ENCODE assay signal across 26 cellular contexts in the genomic region with DNA sequence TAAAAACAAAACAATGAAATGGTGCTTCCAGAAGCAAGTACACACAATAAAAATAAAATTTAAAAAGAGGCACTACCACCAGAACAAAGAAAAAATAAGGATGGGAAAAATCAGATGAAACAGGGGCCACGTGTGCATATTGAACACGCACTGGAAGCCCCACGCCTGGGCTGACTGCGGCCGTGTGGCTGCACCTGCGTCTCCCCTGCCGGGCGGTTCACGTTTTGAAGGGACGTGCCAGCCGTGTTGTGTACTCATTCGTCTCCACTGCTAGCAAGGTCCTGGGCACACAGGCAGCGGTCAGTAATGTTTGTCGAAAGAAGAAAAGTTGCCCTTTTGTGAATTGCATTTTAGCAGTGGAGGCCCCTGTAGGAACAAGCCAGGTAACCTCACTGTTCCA.
DNase-seq lines count a peak whose midpoint lies in the region; FAIRE-seq and TF ChIP-seq lines count a peak whose summit lies in the region.
"Had no signal": no experiment of that assay in that cellular context is flagged by ENCODE, and none has a peak within 500 bp of the region (broad histone marks: within the 10 kb centered on the region; RNA-seq: fewer than 3 reads in every experiment).

No MANE protein-coding gene starts in this region.

- FAIRE-seq in H1 (lab: Jason Lieb, UNC): no peak
- FAIRE-seq: A204.1, GM12878, GM12892, GM18507 had no signal

- POLR2A ChIA-PET in H1 (lab: Charles Lee; ENCODE audit: partially characterized antibody): no interaction called here

- H3K27me3 Mint-ChIP-seq in activated CD4-positive, alpha-beta T cell treated with anti-CD3 and anti-CD28 coated beads, Interleukin-2, amount 10 ng/mL, durations not matched to agents 24 days and 14 days: no peaks in the 10 kb centered on the region
- no peaks in the 10 kb centered on the region for H3K27me3 Mint-ChIP-seq in activated naive CD4-positive, alpha-beta T cell treated with anti-CD3 and anti-CD28 coated beads for 36 hours (ENCODE audit: low read depth)
- H3K27me3 Mint-ChIP-seq: CD4-positive, alpha-beta memory T cell; CD8-positive, alpha-beta memory T cell had no signal

- DNase-seq in activated CD4-positive, alpha-beta T cell treated with anti-CD3 and anti-CD28 coated beads, Interleukin-2, amount 10 ng/mL, durations not matched to agents 24 days and 14 days: peak; percentile 23
- no peak for DNase-seq in activated CD4-positive, alpha-beta T cell treated with anti-CD3 and anti-CD28 coated beads, Interleukin-2, amount 50 U/mL, for 1 hour
- DNase-seq in H1 (ENCODE audit: low read depth in 1 of 2, low spot score in 2 of 2) (no peak), spleen (no peak)
- DNase-seq in activated naive CD4-positive, alpha-beta T cell treated with anti-CD3 and anti-CD28 coated beads for 36 hours: no peak
- DNase-seq: 8988T; ACHN; BE2C; C1 segment of cervical spinal cord; CD4-positive, alpha-beta memory T cell; CD4-positive, CD25-positive, alpha-beta regulatory T cell; CD8-positive, alpha-beta memory T cell; COR-L47; DMS 273 treated with DMSO at 0.1 percent for 48 hours; DMS153; DMS53; DMS79; DND-41; EL; GDM1 had no signal

- no peak overlapping the region for H2BK20ac ChIP-seq in H1 (ENCODE audit: low read length)

- H4K5ac ChIP-seq in H1 (ENCODE audit: insufficient read length, low read depth, low read length): no peak overlapping the region

- intact Hi-C loops in activated CD4-positive, alpha-beta T cell treated with anti-CD3 and anti-CD28 coated beads, Interleukin-2, amount 10 ng/mL, durations not matched to agents 24 days and 14 days (cut with micrococcal nuclease): no loop called here
- intact Hi-C loops in activated naive CD4-positive, alpha-beta T cell treated with anti-CD3 and anti-CD28 coated beads for 36 hours (cut with micrococcal nuclease): loop anchor here (5.0 kb wide), 1 partner anchor 772 kb away; no protein-coding TSS in a partner anchor
- intact Hi-C loops in spleen (cut with DNase I; ENCODE audit: low total_unique reads): no loop called here

- H3K27ac ChIP-seq in H1 (ENCODE audit: low read depth, low read length) (no peak overlapping the region), spleen (no peak overlapping the region)
- H3K27ac ChIP-seq: BLaER1 had no signal

- 89% methylated on average over 14 of the region's 14 CpGs; no CpG with 5 or more reads in 1 of the 2 experiments for WGBS in H1 (ENCODE audit: extremely low coverage in 1 of 2, insufficient coverage in 1 of 2, insufficient read length in 1 of 2, insufficient replicate concordance in 2 of 2, low coverage in 1 of 2, low lambda C conversion rate in 2 of 2, missing lambda C conversion rate in 1 of 2), 2 experiments
- 85 to 92% (median 88%) methylated on average over 14 of the region's 14 CpGs for WGBS in spleen, 5 donors

- no peaks in the 10 kb centered on the region for H4K20me1 ChIP-seq in H1 (replicated peaks in 1 of 2; ENCODE audit: control insufficient read depth in 1 of 2, insufficient read depth in 2 of 2, low read length in 2 of 2)
- H4K20me1 ChIP-seq: BLaER1 had no signal

- H2AFZ ChIP-seq in H1 (ENCODE audit: low read length): no peak overlapping the region

- no peak for TF ChIP-seq POLR2A in H1 (IDR thresholded peaks at IDR 0.05; ENCODE audit: control extremely low read depth in 1 of 2, low read depth in 2 of 2, low read length in 2 of 2)
- TF ChIP-seq POLR2A in spleen (IDR thresholded peaks at IDR 0.05): no peak

- no peaks in the 10 kb centered on the region for H3K27me3 ChIP-seq in H1 (replicated peaks in 1 of 4; ENCODE audit: control insufficient read depth in 3 of 4, extremely low read depth in 1 of 4, insufficient read depth in 3 of 4, low read length in 3 of 4)
- peaks cover 0 to 26% (median 0%) of the 10 kb centered on the region in 7 donors for H3K27me3 ChIP-seq in spleen (replicated peaks in 1 of 7)
- H3K27me3 ChIP-seq: BLaER1 had no signal

- no peaks in the 10 kb centered on the region for H3K36me3 Mint-ChIP-seq in activated CD4-positive, alpha-beta T cell treated with anti-CD3 and anti-CD28 coated beads, Interleukin-2, amount 10 ng/mL, durations not matched to agents 24 days and 14 days (ENCODE audit: low read depth)
- H3K36me3 Mint-ChIP-seq in activated naive CD4-positive, alpha-beta T cell treated with anti-CD3 and anti-CD28 coated beads for 36 hours (ENCODE audit: low read depth): no peaks in the 10 kb centered on the region
- H3K36me3 Mint-ChIP-seq: CD14-positive monocyte; CD4-positive, alpha-beta memory T cell; CD4-positive, CD25-positive, alpha-beta regulatory T cell; CD8-positive, alpha-beta memory T cell had no signal

- H3K4me3 Mint-ChIP-seq in activated CD4-positive, alpha-beta T cell treated with anti-CD3 and anti-CD28 coated beads, Interleukin-2, amount 10 ng/mL, durations not matched to agents 24 days and 14 days: no peak overlapping the region
- H3K4me3 Mint-ChIP-seq in activated naive CD4-positive, alpha-beta T cell treated with anti-CD3 and anti-CD28 coated beads for 36 hours: no peak overlapping the region
- H3K4me3 Mint-ChIP-seq: CD14-positive monocyte; CD4-positive, CD25-positive, alpha-beta regulatory T cell; CD8-positive, alpha-beta memory T cell had no signal

- no peak overlapping the region for H2AK5ac ChIP-seq in H1 (ENCODE audit: low read depth, low read length)

- H3K4me1 ChIP-seq in H1 (replicated peaks in 1 of 4; ENCODE audit: control insufficient read depth in 3 of 4, insufficient read depth in 4 of 4, low read length in 3 of 4) (peaks cover 0 to 3% (median 1%) of the 10 kb centered on the region in 4 experiments; a peak in 3 of 7 replicates), spleen (no peaks in the 10 kb centered on the region)
- H3K4me1 ChIP-seq: BE2C, BLaER1 had no signal

- H2BK12ac ChIP-seq in H1 (ENCODE audit: low read depth, low read length): no peak overlapping the region

- no peak overlapping the region for H2BK120ac ChIP-seq in H1 (replicated peaks; ENCODE audit: low read depth, low read length)

- no peak overlapping the region for H4K8ac ChIP-seq in H1 (ENCODE audit: extremely low read depth, insufficient read depth, low read length)

- H3K79me1 ChIP-seq in H1 (ENCODE audit: low read depth, low read length): no peaks in the 10 kb centered on the region

- no peak overlapping the region for H3K27ac Mint-ChIP-seq in activated CD4-positive, alpha-beta T cell treated with anti-CD3 and anti-CD28 coated beads, Interleukin-2, amount 10 ng/mL, durations not matched to agents 24 days and 14 days
- no peak overlapping the region for H3K27ac Mint-ChIP-seq in activated naive CD4-positive, alpha-beta T cell treated with anti-CD3 and anti-CD28 coated beads for 36 hours
- H3K27ac Mint-ChIP-seq: CD4-positive, alpha-beta memory T cell; CD4-positive, CD25-positive, alpha-beta regulatory T cell; CD8-positive, alpha-beta memory T cell had no signal

- TF ChIP-seq CTCF in H1 (IDR thresholded peaks at IDR 0.05; ENCODE audit: control extremely low read depth in 1 of 3, insufficient read depth in 1 of 3, low read depth in 1 of 3, low read length in 3 of 3): no peak
- no peak for TF ChIP-seq CTCF in spleen (IDR thresholded peaks at IDR 0.05 in 8 of 11, conservative IDR thresholded peaks at IDR 0.05 in 3 of 11)

- 0 out of 2 replicates have a peak overlapping the region, but pooled peaks have one; percentile 13 for H2BK5ac ChIP-seq in H1 (ENCODE audit: low read depth, low read length)

- H3K9ac ChIP-seq in H1 (replicated peaks in 1 of 4; ENCODE audit: extremely low read depth in 1 of 4, low read depth in 3 of 4, low read length in 3 of 4): no peak overlapping the region
- H3K9ac ChIP-seq: BLaER1 had no signal

- no peaks in the 10 kb centered on the region for H3K9me3 Mint-ChIP-seq in activated CD4-positive, alpha-beta T cell treated with anti-CD3 and anti-CD28 coated beads, Interleukin-2, amount 10 ng/mL, durations not matched to agents 24 days and 14 days
- no peaks in the 10 kb centered on the region for H3K9me3 Mint-ChIP-seq in activated naive CD4-positive, alpha-beta T cell treated with anti-CD3 and anti-CD28 coated beads for 36 hours
- H3K9me3 Mint-ChIP-seq: CD4-positive, alpha-beta memory T cell; CD4-positive, CD25-positive, alpha-beta regulatory T cell; CD8-positive, alpha-beta memory T cell had no signal

- no peaks in the 10 kb centered on the region for H3K23me2 ChIP-seq in H1 (ENCODE audit: low read depth, low read length)

- no peaks in the 10 kb centered on the region for H3K4me1 Mint-ChIP-seq in activated CD4-positive, alpha-beta T cell treated with anti-CD3 and anti-CD28 coated beads, Interleukin-2, amount 10 ng/mL, durations not matched to agents 24 days and 14 days
- no peaks in the 10 kb centered on the region for H3K4me1 Mint-ChIP-seq in activated naive CD4-positive, alpha-beta T cell treated with anti-CD3 and anti-CD28 coated beads for 36 hours (ENCODE audit: low read depth)
- H3K4me1 Mint-ChIP-seq: CD14-positive monocyte; CD4-positive, alpha-beta memory T cell; CD4-positive, CD25-positive, alpha-beta regulatory T cell; CD8-positive, alpha-beta memory T cell had no signal

- no peak overlapping the region for H3K14ac ChIP-seq in H1 (ENCODE audit: insufficient read length)

- H3K4ac ChIP-seq in H1 (replicated peaks; ENCODE audit: insufficient read length, low read depth, low read length): no peak overlapping the region

- H3K4me3 ChIP-seq in H1 (ENCODE audit: extremely low read depth in 1 of 4, insufficient read depth in 2 of 4, low read depth in 3 of 4, low read length in 4 of 4): no peak overlapping the region
- H3K4me3 ChIP-seq in spleen: no peak overlapping the region
- H3K4me3 ChIP-seq: BLaER1, GM12878 had no signal

- H3K56ac ChIP-seq in H1 (replicated peaks; ENCODE audit: insufficient read length, low read depth, low read length): no peak overlapping the region

- H3K36me3 ChIP-seq in H1 (ENCODE audit: control insufficient read depth in 2 of 4, insufficient read depth in 4 of 4, low read length in 3 of 4): no peaks in the 10 kb centered on the region
- H3K36me3 ChIP-seq in spleen: no peaks in the 10 kb centered on the region
- H3K36me3 ChIP-seq: BE2C, BLaER1 had no signal

- H3K18ac ChIP-seq in H1 (ENCODE audit: extremely low read depth, low read length): no peak overlapping the region

- no peak overlapping the region for H3K23ac ChIP-seq in H1 (ENCODE audit: insufficient read length)

- no peak overlapping the region for H3K4me2 ChIP-seq in H1 (ENCODE audit: insufficient read depth in 1 of 2, low read depth in 2 of 2, low read length in 2 of 2)
- H3K4me2 ChIP-seq: BLaER1 had no signal

- no peak for TF ChIP-seq EP300 in H1 (IDR thresholded peaks at IDR 0.05; ENCODE audit: borderline replicate concordance in 1 of 2, low read depth in 2 of 2, low read length in 2 of 2)

- H4K91ac ChIP-seq in H1 (replicated peaks; ENCODE audit: insufficient read length, low read length): no peak overlapping the region

- H2BK15ac ChIP-seq in H1 (ENCODE audit: low read length): no peak overlapping the region

- H3K9me3 ChIP-seq in H1 (ENCODE audit: insufficient read depth in 2 of 2, low read depth in 1 of 2, low read length in 1 of 2) (no peaks in the 10 kb centered on the region), spleen (no peaks in the 10 kb centered on the region)
- H3K9me3 ChIP-seq: BE2C, BLaER1 had no signal

- H3K79me2 ChIP-seq in H1 (ENCODE audit: control insufficient read depth in 1 of 2, insufficient read depth in 2 of 2, low read length in 2 of 2): no peaks in the 10 kb centered on the region

- no peak for TF ChIP-seq RAD21 in H1 (IDR thresholded peaks at IDR 0.05 in 1 of 2, conservative IDR thresholded peaks at IDR 0.05 in 1 of 2; ENCODE audit: low read depth in 2 of 2, low read length in 2 of 2)

- CTCF ChIA-PET in H1 (lab: Charles Lee; ENCODE audit: partially characterized antibody): no interaction called here
- CTCF ChIA-PET in activated naive CD4-positive, alpha-beta T cell treated with anti-CD3 and anti-CD28 coated beads for 36 hours (lab: Charles Lee): no interaction called here
